In the genomic region with DNA sequence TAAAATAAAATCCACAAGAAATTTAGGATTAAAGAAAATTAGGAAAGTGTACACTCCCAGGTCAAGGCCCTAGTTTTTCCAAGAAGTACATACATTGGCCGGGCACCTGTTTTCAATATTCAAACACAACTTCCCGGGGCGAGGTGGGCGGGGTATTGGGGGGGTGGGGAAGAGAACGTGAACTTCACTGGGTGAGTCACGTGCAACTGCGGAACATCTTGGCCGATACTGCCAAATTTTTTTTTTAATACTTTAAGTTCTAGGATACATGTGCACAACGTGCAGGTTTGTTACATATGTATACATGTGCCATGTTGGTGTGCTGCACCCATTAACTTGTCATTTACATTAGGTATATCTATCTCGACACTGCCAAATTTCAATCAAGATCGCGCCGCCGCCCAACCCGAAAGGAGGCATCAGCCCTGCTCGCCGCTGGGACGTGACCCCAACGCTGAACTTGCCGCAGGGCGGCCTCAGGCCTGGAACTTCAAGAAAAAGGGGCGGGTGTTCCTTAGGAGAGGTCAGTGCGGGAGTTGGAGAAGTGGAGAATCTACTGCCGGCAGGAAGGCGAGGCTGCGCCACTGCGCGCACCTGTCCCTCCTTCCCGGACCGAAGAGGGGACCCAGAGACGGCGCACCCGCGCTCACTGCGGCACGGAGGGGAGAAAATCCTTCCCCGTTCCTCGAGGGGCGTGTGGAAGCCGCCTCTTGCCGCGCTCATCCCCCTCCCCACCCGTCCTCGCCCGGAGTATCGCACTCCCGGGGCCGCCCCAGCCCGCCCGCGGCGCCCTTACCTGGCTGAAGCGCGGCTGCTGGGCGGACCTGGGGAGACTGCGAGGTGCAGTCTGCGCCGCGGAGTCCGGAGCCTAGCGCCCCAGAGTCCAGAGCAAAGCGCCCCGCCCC, we compare ENCODE assay signal across 8 cellular contexts. TPM values are rescaled to one million over a fixed set of nuclear protein-coding genes. Genes with fewer than 3 reads are reported as not detected.
DNase-seq lines count a peak whose midpoint lies in the region; ATAC-seq and TF ChIP-seq lines count a peak whose summit lies in the region.

A gene (minus strand): TSS at position 883 of the 905 bp plus-strand sequence. CDS start 41,224 bp downstream, outside the sequence.

- peak within 1 kb of the TSS; percentile 90 for H3K4me3 Mint-ChIP-seq in activated CD4-positive, alpha-beta memory T cell treated with anti-CD3 and anti-CD28 coated beads, Interleukin-2, amount 10 ng/mL, durations not matched to agents 7 days and 5 days
- peak within 1 kb of the TSS; percentile 91 for H3K4me3 Mint-ChIP-seq in nephron progenitor cell

- H4K20me1 ChIP-seq in fibroblast of lung (ENCODE audit: control insufficient read depth, extremely low read depth, insufficient read depth, low read length): no peaks in the 10 kb centered on the region

- peak; percentile 19 for DNase-seq in SIG-M5 treated with dmso at 0.1 percent for 504 hours (lab: John Stamatoyannopoulos, UW; ENCODE audit: unreplicated experiment)
- no peak for DNase-seq in SIG-M5 (lab: John Stamatoyannopoulos, UW)
- peak; percentile 80 for DNase-seq in NB4 (ENCODE audit: low read depth)
- DNase-seq in activated CD4-positive, alpha-beta memory T cell treated with anti-CD3 and anti-CD28 coated beads, Interleukin-2, amount 10 ng/mL, durations not matched to agents 7 days and 5 days: no peak
- DNase-seq in fibroblast of lung (ENCODE audit: low read depth in 2 of 2): peak; percentile 21 to 49
- DNase-seq in nephron progenitor cell: peak; percentile 63
- peak; percentile 17 to 19 for DNase-seq in tibial nerve (ENCODE audit: low spot score in 2 of 2)

- WGBS in tibial nerve, 2 donors: 2 to 6% methylated on average over 41 to 55 of the region's 63 CpGs

- H3K27ac ChIP-seq in fibroblast of lung (ENCODE audit: insufficient read depth, low read length) (peak within 1 kb of the TSS; percentile 59), tibial nerve (peak within 1 kb of the TSS; percentile 59 to 87 (median 84))

- no peaks in the 10 kb centered on the region for H3K9me3 Mint-ChIP-seq in activated CD4-positive, alpha-beta memory T cell treated with anti-CD3 and anti-CD28 coated beads, Interleukin-2, amount 10 ng/mL, durations not matched to agents 7 days and 5 days
- peaks cover 26% of the 10 kb centered on the region for H3K9me3 Mint-ChIP-seq in nephron progenitor cell

- peak within 1 kb of the TSS; percentile 89 for H2AFZ ChIP-seq in fibroblast of lung (ENCODE audit: low read length)

- TF ChIP-seq EP300 in tibial nerve (IDR thresholded peaks at IDR 0.05): peak in 1 of 2 donors; percentile 38

- peak within 1 kb of the TSS; percentile 38 for H3K27ac Mint-ChIP-seq in activated CD4-positive, alpha-beta memory T cell treated with anti-CD3 and anti-CD28 coated beads, Interleukin-2, amount 10 ng/mL, durations not matched to agents 7 days and 5 days
- no peak within 1 kb of the TSS for H3K27ac Mint-ChIP-seq in nephron progenitor cell

- H3K27me3 ChIP-seq in fibroblast of lung (ENCODE audit: control insufficient read depth, insufficient read depth, low read length): no peaks in the 10 kb centered on the region
- no peaks in the 10 kb centered on the region for H3K27me3 ChIP-seq in tibial nerve

- CTCF ChIA-PET in activated CD4-positive, alpha-beta memory T cell treated with anti-CD3 and anti-CD28 coated beads, Interleukin-2, amount 10 ng/mL, durations not matched to agents 7 days and 5 days (lab: Charles Lee): no interaction called here

- H3K27me3 Mint-ChIP-seq in activated CD4-positive, alpha-beta memory T cell treated with anti-CD3 and anti-CD28 coated beads, Interleukin-2, amount 10 ng/mL, durations not matched to agents 7 days and 5 days: no peaks in the 10 kb centered on the region
- peaks cover 60% of the 10 kb centered on the region for H3K27me3 Mint-ChIP-seq in nephron progenitor cell (ENCODE audit: low read depth, poor library complexity)

- peaks cover 13% of the 10 kb centered on the region for H3K4me1 Mint-ChIP-seq in activated CD4-positive, alpha-beta memory T cell treated with anti-CD3 and anti-CD28 coated beads, Interleukin-2, amount 10 ng/mL, durations not matched to agents 7 days and 5 days
- peaks cover 11% of the 10 kb centered on the region for H3K4me1 Mint-ChIP-seq in nephron progenitor cell

- H3K4me3 ChIP-seq in NB4 (ENCODE audit: low read depth, low read length): peak within 1 kb of the TSS; percentile 85
- H3K4me3 ChIP-seq in fibroblast of lung (replicated peaks in 1 of 4; ENCODE audit: control extremely low read depth in 1 of 4, insufficient read depth in 1 of 4, low read depth in 3 of 4, low read length in 4 of 4): peak within 1 kb of the TSS; percentile 67 to 83 (median 76)
- H3K4me3 ChIP-seq in tibial nerve: peak within 1 kb of the TSS; percentile 59 to 97 (median 90)

- H3K4me2 ChIP-seq in fibroblast of lung (ENCODE audit: extremely low read depth, insufficient read depth, low read length): peak within 1 kb of the TSS; percentile 84

- H3K36me3 Mint-ChIP-seq in activated CD4-positive, alpha-beta memory T cell treated with anti-CD3 and anti-CD28 coated beads, Interleukin-2, amount 10 ng/mL, durations not matched to agents 7 days and 5 days (ENCODE audit: low read depth): no peaks in the 10 kb centered on the region
- H3K36me3 Mint-ChIP-seq in nephron progenitor cell (ENCODE audit: low read depth): no peaks in the 10 kb centered on the region

- H3K36me3 ChIP-seq in fibroblast of lung (ENCODE audit: control insufficient read depth, insufficient read depth, low read length) (no peaks in the 10 kb centered on the region), tibial nerve (no peaks in the 10 kb centered on the region)

- H3K9ac ChIP-seq in fibroblast of lung (ENCODE audit: insufficient read depth, low read length): peak within 1 kb of the TSS; percentile 70

- POLR2A ChIA-PET in activated CD4-positive, alpha-beta memory T cell treated with anti-CD3 and anti-CD28 coated beads, Interleukin-2, amount 10 ng/mL, durations not matched to agents 7 days and 5 days (lab: Charles Lee): no interaction called here

- H3K4me1 ChIP-seq in fibroblast of lung (ENCODE audit: control insufficient read depth, extremely low read depth, insufficient read depth, low read length) (no peaks in the 10 kb centered on the region), tibial nerve (peaks cover 0 to 13% (median 0%) of the 10 kb centered on the region in 4 donors)

- H3K79me2 ChIP-seq in fibroblast of lung (ENCODE audit: control insufficient read depth, insufficient read depth, low read length): no peaks in the 10 kb centered on the region

- no peak for TF ChIP-seq POLR2A in NB4 (IDR thresholded peaks at IDR 0.05; ENCODE audit: extremely low read depth, insufficient read length)
- TF ChIP-seq POLR2A in tibial nerve (IDR thresholded peaks at IDR 0.05): peak in 1 of 2 donors; percentile 55

- peak; percentile 31 for ATAC-seq in HG02642 (IDR thresholded peaks at IDR 0.05; ENCODE audit: poor library complexity, unreplicated experiment)

- H3K9me3 ChIP-seq in fibroblast of lung (ENCODE audit: control insufficient read depth, insufficient read depth, low read depth, low read length) (no peaks in the 10 kb centered on the region), tibial nerve (no peaks in the 10 kb centered on the region)

- TF ChIP-seq CTCF in NB4 (IDR thresholded peaks at IDR 0.05; ENCODE audit: low read depth, low read length): no peak
- TF ChIP-seq CTCF in fibroblast of lung (conservative IDR thresholded peaks at IDR 0.05 in 1 of 2, IDR thresholded peaks at IDR 0.05 in 1 of 2; ENCODE audit: low read depth in 1 of 2, low read length in 2 of 2): no peak
- TF ChIP-seq CTCF in nephron progenitor cell (IDR thresholded peaks at IDR 0.05): no peak
- no peak for TF ChIP-seq CTCF in tibial nerve (IDR thresholded peaks at IDR 0.05)

RNA-seq across cellular contexts. Expression of the gene that starts here (rescaled TPM):
- under 1 TPM; 0.60 to 0.80 TPM for total RNA-seq in activated CD4-positive, alpha-beta memory T cell treated with anti-CD3 and anti-CD28 coated beads, Interleukin-2, amount 10 ng/mL, durations not matched to agents 7 days and 5 days
- total RNA-seq in fibroblast of lung: 1.5 and 5.3 TPM in 2 replicates
- 0.79 and 0.99 TPM in 2 replicates for polyA plus RNA-seq in fibroblast of lung
- polyA plus RNA-seq in fibroblast of lung (2012): 0.68 and 1.1 TPM in 2 replicates
- polyA minus RNA-seq in fibroblast of lung (ENCODE audit: low replicate concordance): 0.33 TPM in 1 of 2 replicates, not detected in the other
- total RNA-seq in tibial nerve: 1 to 10 TPM; 3.1 to 8.0 (median 5.0) TPM

Comparison
In these comparisons a context has a peak if more than half of its experiments do, and no peak if none do; other contexts are left out.
1. DNase-seq: peak in SIG-M5 treated with dmso at 0.1 percent for 504 hours (single experiment), NB4 (single experiment), fibroblast of lung (2 of 2), nephron progenitor cell (single experiment) and tibial nerve (2 of 2); none in SIG-M5 (single experiment) and activated CD4-positive, alpha-beta memory T cell treated with anti-CD3 and anti-CD28 coated beads, Interleukin-2, amount 10 ng/mL, durations not matched to agents 7 days and 5 days (single experiment).
2. Peak in every context shown above with its lines, with median percentiles within 50 percentile points of each other: H3K4me3 ChIP-seq.